ENCODE assay signal across 8 cellular contexts in the genomic region with DNA sequence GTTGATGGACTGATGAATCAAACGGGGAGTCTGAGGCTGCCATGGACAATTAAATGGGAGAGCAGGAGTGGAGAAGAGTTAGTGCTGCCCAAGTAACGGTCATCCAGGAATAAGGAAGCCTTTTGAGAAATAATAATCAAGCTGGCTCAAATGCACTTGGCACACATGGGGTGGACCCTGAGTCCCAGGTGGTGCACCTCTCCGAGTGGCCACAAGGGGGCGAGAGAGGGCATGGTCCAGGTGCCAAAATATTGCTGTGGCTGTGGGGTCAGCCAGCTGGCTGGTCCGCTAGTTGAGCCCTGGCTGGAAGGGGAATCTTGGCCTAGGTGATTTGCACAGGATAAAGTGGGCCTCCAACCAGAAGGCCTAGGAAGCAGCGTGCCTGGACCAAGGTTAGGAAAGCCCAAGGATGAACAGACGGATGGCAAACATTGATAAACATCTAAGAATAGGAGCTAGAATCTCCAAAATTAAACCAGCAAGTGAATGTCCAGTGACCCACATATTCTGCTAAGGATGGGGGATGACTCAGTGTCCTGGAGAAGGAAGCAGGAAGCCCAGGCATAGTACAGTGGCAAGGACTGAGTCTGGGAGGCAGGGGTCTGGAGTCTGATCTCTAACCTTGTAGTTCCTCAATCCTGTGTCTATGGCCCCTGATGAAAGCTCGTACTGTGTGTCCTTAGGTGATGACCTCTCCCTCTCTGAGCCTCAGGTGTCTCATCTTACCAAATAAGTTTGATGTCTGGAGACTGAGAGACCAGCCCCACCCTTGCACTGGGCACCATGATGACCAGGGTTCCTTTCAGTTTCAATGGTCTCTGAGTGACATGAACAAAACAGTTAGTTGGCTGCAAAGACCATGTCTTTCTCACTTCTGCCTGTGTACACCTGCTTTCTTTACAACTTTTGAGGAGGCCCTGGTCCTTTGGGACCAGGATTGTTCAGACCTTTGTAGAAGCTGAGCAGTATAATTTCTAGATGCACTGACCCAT. TPM values are rescaled to one million over a fixed set of nuclear protein-coding genes. Genes with fewer than 3 reads are reported as not detected.
A peak's percentile ranks its signal among the peaks of the same experiment; 100 is the strongest.
DNase-seq lines count a peak whose midpoint lies in the region; ATAC-seq and TF ChIP-seq lines count a peak whose summit lies in the region.

No MANE protein-coding gene starts in this region.

- H3K9ac ChIP-seq in fibroblast of lung (ENCODE audit: insufficient read depth, low read length) = no peak overlapping the region

- H3K4me2 ChIP-seq in fibroblast of lung (ENCODE audit: extremely low read depth, insufficient read depth, low read length) = no peak overlapping the region

- H3K36me3 ChIP-seq in fibroblast of lung (ENCODE audit: control insufficient read depth, insufficient read depth, low read length) (no peaks in the 10 kb centered on the region), tibial nerve (no peaks in the 10 kb centered on the region)

- H3K4me1 ChIP-seq in fibroblast of lung (ENCODE audit: control insufficient read depth, extremely low read depth, insufficient read depth, low read length) = no peaks in the 10 kb centered on the region
- no peaks in the 10 kb centered on the region for H3K4me1 ChIP-seq in tibial nerve

- peak in 1 of 2 donors; percentile 52 for TF ChIP-seq EP300 in tibial nerve (IDR thresholded peaks at IDR 0.05)

- DNase-seq in ELR (ENCODE audit: low read depth) = peak; percentile 61
- DNase-seq in GOT3 (lab: John Stamatoyannopoulos, UW) = peak; percentile 8
- peak; percentile 69 for DNase-seq in NCI-H69 (lab: John Stamatoyannopoulos, UW)
- peak; percentile 76 for DNase-seq in activated T-cell treated with anti-CD3 and anti-CD28 coated beads, Interleukin-2, amount 50 U/mL, for 1 hour
- peak; percentile 29 to 42 for DNase-seq in fibroblast of lung (ENCODE audit: low read depth in 2 of 2)
- peak; percentile 88 for DNase-seq in omental fat pad (ENCODE audit: low spot score)
- peak; percentile 55 to 85 for DNase-seq in tibial nerve (ENCODE audit: low spot score in 2 of 2)
- no peak for DNase-seq in SKM-1 (lab: John Stamatoyannopoulos, UW; ENCODE audit: unreplicated experiment)

- H2AFZ ChIP-seq in fibroblast of lung (ENCODE audit: low read length) = no peak overlapping the region

- H3K27me3 ChIP-seq in fibroblast of lung (ENCODE audit: control insufficient read depth, insufficient read depth, low read length) = no peaks in the 10 kb centered on the region
- no peaks in the 10 kb centered on the region for H3K27me3 ChIP-seq in tibial nerve

- H4K20me1 ChIP-seq in fibroblast of lung (ENCODE audit: control insufficient read depth, extremely low read depth, insufficient read depth, low read length) = no peaks in the 10 kb centered on the region

- 33 to 41% methylated on average over 8 of the region's 8 CpGs for WGBS in tibial nerve, 2 donors

- no peak for TF ChIP-seq POLR2A in tibial nerve (IDR thresholded peaks at IDR 0.05)

- TF ChIP-seq CTCF in fibroblast of lung (conservative IDR thresholded peaks at IDR 0.05 in 1 of 2, IDR thresholded peaks at IDR 0.05 in 1 of 2; ENCODE audit: low read depth in 1 of 2, low read length in 2 of 2) = peak; percentile 93 to 98
- TF ChIP-seq CTCF in omental fat pad (IDR thresholded peaks at IDR 0.05) = peak in 2 of 3 donors; percentile 42 to 58
- peak; percentile 88 to 95 (median 93) for TF ChIP-seq CTCF in tibial nerve (IDR thresholded peaks at IDR 0.05)

- peak; percentile 70 for ATAC-seq in omental fat pad (ENCODE audit: low FRiP score)

- H3K4me3 ChIP-seq in fibroblast of lung (replicated peaks in 1 of 4; ENCODE audit: control extremely low read depth in 1 of 4, insufficient read depth in 1 of 4, low read depth in 3 of 4, low read length in 4 of 4) (no peak overlapping the region), tibial nerve (no peak overlapping the region)

- H3K9me3 ChIP-seq in fibroblast of lung (ENCODE audit: control insufficient read depth, insufficient read depth, low read depth, low read length) (no peaks in the 10 kb centered on the region), tibial nerve (no peaks in the 10 kb centered on the region)

- H3K27ac ChIP-seq in fibroblast of lung (ENCODE audit: insufficient read depth, low read length) (no peak overlapping the region), tibial nerve (no peak overlapping the region)

- no peaks in the 10 kb centered on the region for H3K79me2 ChIP-seq in fibroblast of lung (ENCODE audit: control insufficient read depth, insufficient read depth, low read length)

RNA-seq across cellular contexts. Expression of gene SHB, which starts 19.2 kb away (rescaled TPM):
- 12.6 and 13.9 TPM in 2 replicates for total RNA-seq in fibroblast of lung
- 9.9 and 16.9 TPM in 2 replicates for polyA plus RNA-seq in fibroblast of lung
- 13.0 and 21.1 TPM in 2 replicates for polyA plus RNA-seq in fibroblast of lung (2012)
- polyA minus RNA-seq in fibroblast of lung (ENCODE audit: low replicate concordance) = 16.5 and 24.5 TPM in 2 replicates
- 10 to 100 TPM; 10.4 to 61.6 (median 20.7) TPM for total RNA-seq in omental fat pad
- total RNA-seq in tibial nerve = 10 to 100 TPM in 2 of 4 donors, 1 to 10 TPM in 2; 6.3 to 15.9 (median 11.6) TPM
